ENCODE assay signal across 1 cellular context in genomic region chr4:7745486-7745885, GRCh38.
TF ChIP-seq lines count a peak whose summit lies in the region.

No MANE protein-coding gene starts in this region.

TF ChIP-seq in H1, 55 proteins besides CTCF, POLR2A, EP300 and RAD21 (continued from another document):
- TF ChIP-seq HDAC2 (IDR thresholded peaks at IDR 0.05; ENCODE audit: borderline replicate concordance in 1 of 2, low read depth in 2 of 2, low read length in 2 of 2) (no peak), PHF8 (conservative IDR thresholded peaks at IDR 0.05; ENCODE audit: low read depth, low read length) (no peak), JUN (IDR thresholded peaks at IDR 0.05; ENCODE audit: low read depth, low read length) (no peak), CHD1 (IDR thresholded peaks at IDR 0.05; ENCODE audit: low read depth, low read length) (no peak), SAP30 (IDR thresholded peaks at IDR 0.05; ENCODE audit: insufficient read depth, insufficient replicate concordance, low read length) (no peak), HDAC6 (IDR thresholded peaks at IDR 0.05; ENCODE audit: low read depth, low read length) (no peak), SP2 (IDR thresholded peaks at IDR 0.05; ENCODE audit: low read length) (no peak), CHD2 (IDR thresholded peaks at IDR 0.05; ENCODE audit: low read length) (no peak)
